ENCODE assay signal across 9 cellular contexts in genomic region chr3:71210257-71211002, GRCh38.
DNase-seq lines count a peak whose midpoint lies in the region; ATAC-seq, FAIRE-seq and TF ChIP-seq lines count a peak whose summit lies in the region.
"Had no signal": no experiment of that assay in that cellular context is flagged by ENCODE, and none has a peak within 500 bp of the region (broad histone marks: within the 10 kb centered on the region; RNA-seq: fewer than 3 reads in every experiment).

No MANE protein-coding gene starts in this region.

- ATAC-seq in activated naive CD8-positive, alpha-beta T cell treated with anti-CD3 and anti-CD28 coated beads, Interleukin-2, amount 50 U/mL, for 24 hours = no peak
- no peak for ATAC-seq in stimulated activated naive CD8-positive, alpha-beta T cell treated with anti-CD3 and anti-CD28 coated beads, Interleukin-15, amount 100 ng/mL, for 72 hours
- ATAC-seq in GM19463 (IDR thresholded peaks at IDR 0.05; ENCODE audit: unreplicated experiment) (no peak), GM21825 (IDR thresholded peaks at IDR 0.05; ENCODE audit: unreplicated experiment) (no peak)

- H3K27ac Mint-ChIP-seq in activated naive CD8-positive, alpha-beta T cell treated with anti-CD3 and anti-CD28 coated beads, Interleukin-2, amount 50 U/mL, for 24 hours = peak overlapping the region; percentile 84
- H3K27ac Mint-ChIP-seq in stimulated activated naive CD8-positive, alpha-beta T cell treated with anti-CD3 and anti-CD28 coated beads, Interleukin-15, amount 100 ng/mL, for 72 hours = peak overlapping the region; percentile 20 to 90

- H3K36me3 ChIP-seq in HEK293 (ENCODE audit: control insufficient read depth in 2 of 2, insufficient read depth in 1 of 2, low read length in 2 of 2) (no peaks in the 10 kb centered on the region), WERI-Rb-1 (no peaks in the 10 kb centered on the region)

- CTCF ChIA-PET in HEK293 (lab: Yijun Ruan, JAX) = interaction anchor here (0.6 to 1.0 kb wide), 2 partner anchors 22 to 375 kb away, joined by 3 read pairs; no protein-coding TSS in a partner anchor

- H3K27ac ChIP-seq in HEK293 (ENCODE audit: extremely low read depth, low read depth, low read length) (no peak overlapping the region), WERI-Rb-1 (no peak overlapping the region)

- peaks cover 93% of the 10 kb centered on the region for H3K4me1 Mint-ChIP-seq in activated naive CD8-positive, alpha-beta T cell treated with anti-CD3 and anti-CD28 coated beads, Interleukin-2, amount 50 U/mL, for 24 hours
- H3K4me1 Mint-ChIP-seq in stimulated activated naive CD8-positive, alpha-beta T cell treated with anti-CD3 and anti-CD28 coated beads, Interleukin-15, amount 100 ng/mL, for 72 hours = peaks cover 95% of the 10 kb centered on the region

- H3K27me3 Mint-ChIP-seq in activated naive CD8-positive, alpha-beta T cell treated with anti-CD3 and anti-CD28 coated beads, Interleukin-2, amount 50 U/mL, for 24 hours = no peaks in the 10 kb centered on the region
- H3K27me3 Mint-ChIP-seq in stimulated activated naive CD8-positive, alpha-beta T cell treated with anti-CD3 and anti-CD28 coated beads, Interleukin-15, amount 100 ng/mL, for 72 hours = no peaks in the 10 kb centered on the region

- H3K36me3 Mint-ChIP-seq in activated naive CD8-positive, alpha-beta T cell treated with anti-CD3 and anti-CD28 coated beads, Interleukin-2, amount 50 U/mL, for 24 hours (ENCODE audit: low read depth) = peaks cover 15% of the 10 kb centered on the region

- FAIRE-seq in HTR-8/SVneo (lab: Jason Lieb, UNC) = no peak

- H3K4me3 ChIP-seq in HEK293 (ENCODE audit: low read depth, low read length) = no peak overlapping the region
- no peak overlapping the region for H3K4me3 ChIP-seq in WERI-Rb-1 (ENCODE audit: low read depth, low read length)

- no peaks in the 10 kb centered on the region for H3K27me3 ChIP-seq in WERI-Rb-1 (ENCODE audit: insufficient read depth, low read depth, severe bottlenecking)

- no peak for DNase-seq in activated naive CD8-positive, alpha-beta T cell treated with anti-CD3 and anti-CD28 coated beads, Interleukin-2, amount 50 U/mL, for 24 hours
- DNase-seq in islet precursor cell (peak; percentile 64), HTR-8/SVneo (ENCODE audit: insufficient read length, low spot score) (no peak), WERI-Rb-1 (no peak)
- DNase-seq in stimulated activated naive CD8-positive, alpha-beta T cell treated with anti-CD3 and anti-CD28 coated beads, Interleukin-15, amount 100 ng/mL, for 72 hours = no peak
- DNase-seq: activated CD8-positive, alpha-beta memory T cell treated with anti-CD3 and anti-CD28 coated beads, Interleukin-2, amount 50 U/mL, for 4 hours had no signal

- no peaks in the 10 kb centered on the region for H3K9me3 Mint-ChIP-seq in activated naive CD8-positive, alpha-beta T cell treated with anti-CD3 and anti-CD28 coated beads, Interleukin-2, amount 50 U/mL, for 24 hours
- H3K9me3 Mint-ChIP-seq in stimulated activated naive CD8-positive, alpha-beta T cell treated with anti-CD3 and anti-CD28 coated beads, Interleukin-15, amount 100 ng/mL, for 72 hours = peaks cover 0 to 7% of the 10 kb centered on the region in 2 donors

- peak overlapping the region; percentile 56 for H3K4me3 Mint-ChIP-seq in activated naive CD8-positive, alpha-beta T cell treated with anti-CD3 and anti-CD28 coated beads, Interleukin-2, amount 50 U/mL, for 24 hours
- peak overlapping the region; percentile 67 to 70 for H3K4me3 Mint-ChIP-seq in stimulated activated naive CD8-positive, alpha-beta T cell treated with anti-CD3 and anti-CD28 coated beads, Interleukin-15, amount 100 ng/mL, for 72 hours

- no peak for TF ChIP-seq CTCF in HEK293 (tag by site-specific recombination; IDR thresholded peaks at IDR 0.05)
- no peak for TF ChIP-seq CTCF in WERI-Rb-1 (IDR thresholded peaks at IDR 0.05; ENCODE audit: low read depth, low read length)

- H3K9me3 ChIP-seq in HEK293 (ENCODE audit: control insufficient read depth, insufficient read depth, low read depth, low read length) = no peaks in the 10 kb centered on the region
- H3K9me3 ChIP-seq in WERI-Rb-1 (ENCODE audit: severe bottlenecking) = no peaks in the 10 kb centered on the region

- POLR2A ChIA-PET in HEK293 (lab: Yijun Ruan, JAX) = interaction anchor here (0.6 kb wide), 1 partner anchor 20 kb away, joined by 3 read pairs; no protein-coding TSS in a partner anchor

- peaks cover 3% of the 10 kb centered on the region for H3K4me1 ChIP-seq in HEK293 (ENCODE audit: control insufficient read depth, insufficient read depth, low read length)

TF ChIP-seq in HEK293, 187 proteins besides CTCF, POLR2A, EP300 and RAD21:
- no peak for TF ChIP-seq ZNF311 (tag by site-specific recombination; IDR thresholded peaks at IDR 0.05; ENCODE audit: borderline replicate concordance)
- TF ChIP-seq ZXDB (tag by site-specific recombination; IDR thresholded peaks at IDR 0.05) = no peak
- no peak for TF ChIP-seq ZNF560 (tag by site-specific recombination; IDR thresholded peaks at IDR 0.05; ENCODE audit: borderline replicate concordance)
- peak; percentile 53; the same call in 1 of the 2 replicates for TF ChIP-seq ZBTB48 (tag by site-specific recombination; IDR thresholded peaks at IDR 0.05)
- no peak for TF ChIP-seq ZNF140 (tag by site-specific recombination; IDR thresholded peaks at IDR 0.05)
- TF ChIP-seq ZNF175 (tag by site-specific recombination; IDR thresholded peaks at IDR 0.05) = no peak
- no peak for TF ChIP-seq ZNF571 (tag by site-specific recombination; IDR thresholded peaks at IDR 0.05)
- TF ChIP-seq ZBTB21 (tag by site-specific recombination; IDR thresholded peaks at IDR 0.05) = no peak
- TF ChIP-seq AEBP2 (tag by site-specific recombination; IDR thresholded peaks at IDR 0.05; ENCODE audit: borderline replicate concordance) = no peak
- no peak for TF ChIP-seq ZNF174 (tag by site-specific recombination; IDR thresholded peaks at IDR 0.05)
- TF ChIP-seq ZBTB17 (tag by site-specific recombination; IDR thresholded peaks at IDR 0.05) = peak; percentile 33; the same call in 1 of the 2 replicates
- no peak for TF ChIP-seq HOXD13 (CRISPR knock-in tag; IDR thresholded peaks at IDR 0.05; ENCODE audit: borderline replicate concordance)
- peak; percentile 63; the same call in 1 of the 2 replicates for TF ChIP-seq TRIM28 (IDR thresholded peaks at IDR 0.05; ENCODE audit: borderline replicate concordance, low read length)
- no peak for TF ChIP-seq ZBTB44 (tag by site-specific recombination; IDR thresholded peaks at IDR 0.05)
- TF ChIP-seq SCRT2 (tag by site-specific recombination; IDR thresholded peaks at IDR 0.05) = peak; percentile 32; the same call in 1 of the 2 replicates
- no peak for TF ChIP-seq ZNF621 (tag by site-specific recombination; IDR thresholded peaks at IDR 0.05)
- no peak for TF ChIP-seq ZBTB8A (tag by site-specific recombination; IDR thresholded peaks at IDR 0.05)
- peak; percentile 59 for TF ChIP-seq PRDM1 (tag by site-specific recombination; IDR thresholded peaks at IDR 0.05)
- TF ChIP-seq ZNF791 (tag by site-specific recombination; IDR thresholded peaks at IDR 0.05) = no peak
- TF ChIP-seq ZNF654 (tag by site-specific recombination; IDR thresholded peaks at IDR 0.05; ENCODE audit: low read depth) = no peak
- TF ChIP-seq ZNF138 (tag by site-specific recombination; IDR thresholded peaks at IDR 0.05; ENCODE audit: borderline replicate concordance) = no peak
- no peak for TF ChIP-seq ZNF707 (tag by site-specific recombination; IDR thresholded peaks at IDR 0.05)
